In genomic region chr14:52729585-52729924, GRCh38 we compare ENCODE assay signal across 8 cellular contexts. TPM values are rescaled to one million over a fixed set of nuclear protein-coding genes. Genes with fewer than 3 reads are reported as not detected.
DNase-seq lines count a peak whose midpoint lies in the region; ATAC-seq and TF ChIP-seq lines count a peak whose summit lies in the region.

No MANE protein-coding gene starts in this region.

- peak overlapping the region; percentile 97 for H3K4me3 ChIP-seq in ACC112 (ENCODE audit: low read depth, low read length)
- H3K4me3 ChIP-seq in Jurkat, Clone E6-1 (ENCODE audit: low read length): peak overlapping the region; percentile 46

- H3K27ac Mint-ChIP-seq in chondrocyte (ENCODE audit: unreplicated experiment): peak overlapping the region; percentile 97
- H3K27ac Mint-ChIP-seq in naive thymus-derived CD8-positive, alpha-beta T cell: peak overlapping the region; percentile 86 to 97 (median 93)

- no peaks in the 10 kb centered on the region for H3K9me3 Mint-ChIP-seq in chondrocyte (ENCODE audit: low read depth)
- no peaks in the 10 kb centered on the region for H3K9me3 Mint-ChIP-seq in naive thymus-derived CD8-positive, alpha-beta T cell

- POLR2A ChIA-PET in naive thymus-derived CD8-positive, alpha-beta T cell (lab: Charles Lee): interaction anchor here (0.6 to 4.7 kb wide), 9 partner anchors 9 to 424 kb away, joined by 3 to 54 read pairs (median 4); partner anchors contain the start of genes DDHD1 and ERO1A

- no peak for DNase-seq in Jurkat, Clone E6-1 (ENCODE audit: low read depth, low spot score)
- DNase-seq in chondrocyte (ENCODE audit: low spot score): no peak
- DNase-seq in naive thymus-derived CD8-positive, alpha-beta T cell: no peak
- no peak for DNase-seq in NCI-H1436 (lab: John Stamatoyannopoulos, UW)
- DNase-seq in KG1 (lab: John Stamatoyannopoulos, UW): no peak
- DNase-seq in activated CD4-positive, alpha-beta T cell treated with anti-CD3 and anti-CD28 coated beads for 48 hours: no peak

- no peaks in the 10 kb centered on the region for H3K27me3 ChIP-seq in ACC112 (ENCODE audit: insufficient read depth, low read length)

- H3K27ac ChIP-seq in ACC112 (ENCODE audit: low read depth, low read length): peak overlapping the region; percentile 73

- H3K36me3 ChIP-seq in ACC112 (ENCODE audit: insufficient read depth, low read length): peaks cover 34% of the 10 kb centered on the region

- TF ChIP-seq CTCF in chondrocyte (IDR thresholded peaks at IDR 0.05): no peak

- peak overlapping the region; percentile 91 for H3K4me3 Mint-ChIP-seq in chondrocyte (ENCODE audit: unreplicated experiment)
- H3K4me3 Mint-ChIP-seq in naive thymus-derived CD8-positive, alpha-beta T cell: peak overlapping the region; percentile 90 to 97 (median 93)

- H3K36me3 Mint-ChIP-seq in chondrocyte (ENCODE audit: low read depth): peaks cover 8% of the 10 kb centered on the region
- peaks cover 7 to 58% (median 17%) of the 10 kb centered on the region in 3 donors for H3K36me3 Mint-ChIP-seq in naive thymus-derived CD8-positive, alpha-beta T cell

- no peaks in the 10 kb centered on the region for H3K27me3 Mint-ChIP-seq in chondrocyte (ENCODE audit: low read depth)
- no peaks in the 10 kb centered on the region for H3K27me3 Mint-ChIP-seq in naive thymus-derived CD8-positive, alpha-beta T cell

- peak overlapping the region; percentile 21 for H2AFZ ChIP-seq in ACC112 (ENCODE audit: low read length, unreplicated experiment)

- peaks cover 31% of the 10 kb centered on the region for H3K79me2 ChIP-seq in ACC112 (ENCODE audit: control insufficient read depth, insufficient read depth, low read length, unreplicated experiment)

- ATAC-seq in naive thymus-derived CD8-positive, alpha-beta T cell: no peak
- no peak for ATAC-seq in GM18519 (IDR thresholded peaks at IDR 0.05; ENCODE audit: low FRiP score, unreplicated experiment)

- no peaks in the 10 kb centered on the region for H3K4me1 ChIP-seq in ACC112 (ENCODE audit: control insufficient read depth, insufficient read depth, low read length, unreplicated experiment)

- H3K4me1 Mint-ChIP-seq in chondrocyte (ENCODE audit: low read depth): peaks cover 23% of the 10 kb centered on the region
- H3K4me1 Mint-ChIP-seq in naive thymus-derived CD8-positive, alpha-beta T cell: peaks cover 12 to 53% (median 25%) of the 10 kb centered on the region in 4 donors

RNA-seq across cellular contexts. Expression of gene STYX, which starts 0.4 kb away (rescaled TPM):
- 6.1 TPM for polyA plus RNA-seq in Jurkat, Clone E6-1 (2012; ENCODE audit: insufficient read depth, insufficient read length)
- 17.3 to 21.0 TPM (median 20.9 TPM) in 3 replicates for total RNA-seq in chondrocyte
- 10 to 100 TPM; 43.0 to 48.8 TPM for total RNA-seq in naive thymus-derived CD8-positive, alpha-beta T cell
- polyA plus RNA-seq in naive thymus-derived CD8-positive, alpha-beta T cell: 10 to 100 TPM; 22.9 to 30.5 (median 25.6) TPM

RNA-seq across cellular contexts. Expression of gene PSMC6, which starts 22.6 kb away (rescaled TPM):
- polyA plus RNA-seq in Jurkat, Clone E6-1 (2012; ENCODE audit: insufficient read depth, insufficient read length): 86.8 TPM
- total RNA-seq in chondrocyte: 58.2 to 76.9 TPM (median 66.4 TPM) in 3 replicates
- 100 to 1,000 TPM in 1 of 2 experiments, 10 to 100 TPM in 1; 100.0 to 103 TPM for total RNA-seq in naive thymus-derived CD8-positive, alpha-beta T cell
- polyA plus RNA-seq in naive thymus-derived CD8-positive, alpha-beta T cell: 10 to 100 TPM; 38.1 to 60.1 (median 52.0) TPM

RNA-seq across cellular contexts. Expression of gene ERO1A, which starts 34.2 kb away (rescaled TPM):
- 23.5 TPM for polyA plus RNA-seq in Jurkat, Clone E6-1 (2012; ENCODE audit: insufficient read depth, insufficient read length)
- total RNA-seq in chondrocyte: 43.9 to 59.1 TPM (median 58.7 TPM) in 3 replicates
- 10 to 100 TPM; 64.1 to 74.5 TPM for total RNA-seq in naive thymus-derived CD8-positive, alpha-beta T cell
- polyA plus RNA-seq in naive thymus-derived CD8-positive, alpha-beta T cell: 10 to 100 TPM; 29.6 to 32.0 (median 30.2) TPM
